ENCODE assay signal across 19 cellular contexts in genomic region chr15:92019706-92020105, GRCh38.
"Had no signal": no experiment of that assay in that cellular context is flagged by ENCODE, and none has a peak within 500 bp of the region (broad histone marks: within the 10 kb centered on the region; RNA-seq: fewer than 3 reads in every experiment).

No MANE protein-coding gene starts in this region.

- H3K27ac ChIP-seq: SJSA1, SK-N-MC had no signal

- H3K27me3 ChIP-seq: SJSA1 had no signal

- H3K9me3 ChIP-seq: SJSA1 had no signal

- DNase-seq: KBM-7; MV-4-11; NCI-H1048; NCI-H1105; NCI-H1436 treated with DMSO at 0.1 percent for 48 hours; NCI-H1694; NCI-H187 treated with DMSO at 0.1 percent for 48 hours; NCI-H2029 treated with DMSO at 0.1 percent for 48 hours; NCI-H2171 treated with DMSO at 0.1 percent for 48 hours; NCI-H524; NCI-H526 treated with DMSO at 0.1 percent for 48 hours; NCI-H748 treated with DMSO at 0.1 percent for 48 hours; NK-92 treated with Interleukin-12 subunit alpha and Interleukin-12 subunit beta, amount 100 ng/mL, for 24 hours; PC-3; Right ventricle myocardium superior; SIG-M5 had no signal

- H3K4me1 ChIP-seq: SJSA1 had no signal

- H3K4me3 ChIP-seq: SJSA1, SK-N-MC had no signal

- H3K36me3 ChIP-seq: SJSA1 had no signal

- ATAC-seq: Panc1, PC-3 had no signal
